In genomic region chr5:18533137-18533536, GRCh38 we compare ENCODE assay signal across 17 cellular contexts.
DNase-seq lines count a peak whose midpoint lies in the region; ATAC-seq and TF ChIP-seq lines count a peak whose summit lies in the region.
"Had no signal": no experiment of that assay in that cellular context is flagged by ENCODE, and none has a peak within 500 bp of the region (broad histone marks: within the 10 kb centered on the region; RNA-seq: fewer than 3 reads in every experiment).

No MANE protein-coding gene starts in this region.

- H3K27me3 ChIP-seq in GM23338 (ENCODE audit: insufficient read depth), result no peaks in the 10 kb centered on the region
- no peaks in the 10 kb centered on the region for H3K27me3 ChIP-seq in CD4-positive, alpha-beta T cell (ENCODE audit: control insufficient read depth, insufficient read depth, low read length)
- H3K27me3 ChIP-seq: BLaER1 treated with 17β-estradiol and CSF1 and Interleukin-3, amounts not matched to agents 10 nM and 100 nM had no signal

- no peaks in the 10 kb centered on the region for H3K9me3 ChIP-seq in CD4-positive, alpha-beta T cell (ENCODE audit: control insufficient read depth, low read length)
- H3K9me3 ChIP-seq: BLaER1 treated with 17β-estradiol and CSF1 and Interleukin-3, amounts not matched to agents 10 nM and 100 nM had no signal

- POLR2A ChIA-PET in CD4-positive, alpha-beta T cell (lab: Charles Lee), result no interaction called here

- no peak overlapping the region for H3K4me3 Mint-ChIP-seq in stimulated activated naive CD8-positive, alpha-beta T cell treated with anti-CD3 and anti-CD28 coated beads, Interleukin-15, amount 100 ng/mL, for 72 hours
- H3K4me3 Mint-ChIP-seq in chondrocyte (ENCODE audit: unreplicated experiment) (no peak overlapping the region), GM23338 (no peak overlapping the region)
- no peak overlapping the region for H3K4me3 Mint-ChIP-seq in stimulated activated effector memory CD8-positive, alpha-beta T cell treated with anti-CD3 and anti-CD28 coated beads, Interleukin-12 subunit alpha, Interleukin-12 subunit beta, amount 100 ng/mL, for 72 hours
- H3K4me3 Mint-ChIP-seq in CD4-positive, alpha-beta T cell, result no peak overlapping the region
- H3K4me3 Mint-ChIP-seq: B cell; CD8-positive, alpha-beta memory T cell had no signal

- intact Hi-C loops in CD4-positive, alpha-beta T cell (cut with DNase I, micrococcal nuclease), result no loop called here

- no peak overlapping the region for H3K27ac ChIP-seq in GM23338 (ENCODE audit: low read depth)
- no peak overlapping the region for H3K27ac ChIP-seq in CD4-positive, alpha-beta T cell (ENCODE audit: low read depth, low read length)
- H3K27ac ChIP-seq: BLaER1 treated with 17β-estradiol and CSF1 and Interleukin-3, amounts not matched to agents 10 nM and 100 nM had no signal

- no peaks in the 10 kb centered on the region for H3K4me1 Mint-ChIP-seq in stimulated activated naive CD8-positive, alpha-beta T cell treated with anti-CD3 and anti-CD28 coated beads, Interleukin-15, amount 100 ng/mL, for 72 hours
- no peaks in the 10 kb centered on the region for H3K4me1 Mint-ChIP-seq in chondrocyte (ENCODE audit: low read depth)
- no peaks in the 10 kb centered on the region for H3K4me1 Mint-ChIP-seq in stimulated activated effector memory CD8-positive, alpha-beta T cell treated with anti-CD3 and anti-CD28 coated beads, Interleukin-12 subunit alpha, Interleukin-12 subunit beta, amount 100 ng/mL, for 72 hours
- peaks cover 15% of the 10 kb centered on the region; the same call in 2 of the 3 replicates for H3K4me1 Mint-ChIP-seq in GM23338
- H3K4me1 Mint-ChIP-seq in CD4-positive, alpha-beta T cell (ENCODE audit: low read depth), result no peaks in the 10 kb centered on the region
- H3K4me1 Mint-ChIP-seq: B cell; CD8-positive, alpha-beta memory T cell had no signal

- no peaks in the 10 kb centered on the region for H4K20me1 ChIP-seq in GM23338 (replicated peaks; ENCODE audit: insufficient read depth)
- H4K20me1 ChIP-seq: BLaER1 treated with 17β-estradiol and CSF1 and Interleukin-3, amounts not matched to agents 10 nM and 100 nM had no signal

- H3K4me3 ChIP-seq in GM23338, result no peak overlapping the region
- H3K4me3 ChIP-seq: BLaER1 treated with 17β-estradiol and CSF1 and Interleukin-3, amounts not matched to agents 10 nM and 100 nM; GM12878 had no signal

- H3K79me2 ChIP-seq in GM23338 (replicated peaks; ENCODE audit: insufficient read depth), result no peaks in the 10 kb centered on the region

- peaks cover 8 to 11% of the 10 kb centered on the region in 2 donors for H3K9me3 Mint-ChIP-seq in stimulated activated naive CD8-positive, alpha-beta T cell treated with anti-CD3 and anti-CD28 coated beads, Interleukin-15, amount 100 ng/mL, for 72 hours
- H3K9me3 Mint-ChIP-seq in chondrocyte (ENCODE audit: low read depth) (peaks cover 3% of the 10 kb centered on the region), GM23338 (peaks cover 16% of the 10 kb centered on the region; the same call in 2 of the 3 replicates)
- H3K9me3 Mint-ChIP-seq in stimulated activated effector memory CD8-positive, alpha-beta T cell treated with anti-CD3 and anti-CD28 coated beads, Interleukin-12 subunit alpha, Interleukin-12 subunit beta, amount 100 ng/mL, for 72 hours, result peaks cover 10% of the 10 kb centered on the region
- peaks cover 5% of the 10 kb centered on the region for H3K9me3 Mint-ChIP-seq in CD4-positive, alpha-beta T cell

- no peaks in the 10 kb centered on the region for H3K36me3 ChIP-seq in GM23338 (ENCODE audit: insufficient read depth)
- H3K36me3 ChIP-seq: BLaER1 treated with 17β-estradiol and CSF1 and Interleukin-3, amounts not matched to agents 10 nM and 100 nM had no signal

- no peaks in the 10 kb centered on the region for H3F3A ChIP-seq in GM23338 (replicated peaks; ENCODE audit: low read depth)

- CTCF ChIA-PET in CD4-positive, alpha-beta T cell (lab: Charles Lee), result no interaction called here

- H3K36me3 Mint-ChIP-seq in chondrocyte (ENCODE audit: low read depth) (no peaks in the 10 kb centered on the region), GM23338 (ENCODE audit: low read depth) (peaks cover 16% of the 10 kb centered on the region)
- H3K36me3 Mint-ChIP-seq in stimulated activated effector memory CD8-positive, alpha-beta T cell treated with anti-CD3 and anti-CD28 coated beads, Interleukin-12 subunit alpha, Interleukin-12 subunit beta, amount 100 ng/mL, for 72 hours, result no peaks in the 10 kb centered on the region
- no peaks in the 10 kb centered on the region for H3K36me3 Mint-ChIP-seq in CD4-positive, alpha-beta T cell (ENCODE audit: low read depth)
- H3K36me3 Mint-ChIP-seq: CD8-positive, alpha-beta memory T cell had no signal

- ATAC-seq in stimulated activated naive CD8-positive, alpha-beta T cell treated with anti-CD3 and anti-CD28 coated beads, Interleukin-15, amount 100 ng/mL, for 72 hours, result peak; percentile 12
- no peak for ATAC-seq in stimulated activated naive CD8-positive, alpha-beta T cell treated with anti-CD3 and anti-CD28 coated beads, Interleukin-15, Interleukin-2, amounts not matched to agents 100 U/mL and 50 U/mL, for 24 hours
- peak; percentile 50 for ATAC-seq in stimulated activated effector memory CD8-positive, alpha-beta T cell treated with anti-CD3 and anti-CD28 coated beads, Interleukin-12 subunit alpha, Interleukin-12 subunit beta, amount 100 ng/mL, for 72 hours
- ATAC-seq in HG03095 (IDR thresholded peaks at IDR 0.05; ENCODE audit: unreplicated experiment), result no peak
- no peak for ATAC-seq in GM23338
- ATAC-seq in CD4-positive, alpha-beta T cell (ENCODE audit: poor library complexity), result no peak
- ATAC-seq: GM12878 had no signal

- H3K27ac Mint-ChIP-seq in stimulated activated naive CD8-positive, alpha-beta T cell treated with anti-CD3 and anti-CD28 coated beads, Interleukin-15, amount 100 ng/mL, for 72 hours, result peak overlapping the region in 1 of 2 donors; percentile 69
- H3K27ac Mint-ChIP-seq in chondrocyte (ENCODE audit: unreplicated experiment) (no peak overlapping the region), GM23338 (no peak overlapping the region)
- no peak overlapping the region for H3K27ac Mint-ChIP-seq in stimulated activated effector memory CD8-positive, alpha-beta T cell treated with anti-CD3 and anti-CD28 coated beads, Interleukin-12 subunit alpha, Interleukin-12 subunit beta, amount 100 ng/mL, for 72 hours
- H3K27ac Mint-ChIP-seq in CD4-positive, alpha-beta T cell, result no peak overlapping the region
- H3K27ac Mint-ChIP-seq: B cell had no signal

- DNase-seq in stimulated activated naive CD8-positive, alpha-beta T cell treated with anti-CD3 and anti-CD28 coated beads, Interleukin-15, amount 100 ng/mL, for 72 hours, result no peak
- no peak for DNase-seq in stimulated activated naive CD8-positive, alpha-beta T cell treated with anti-CD3 and anti-CD28 coated beads, Interleukin-15, Interleukin-2, amounts not matched to agents 100 U/mL and 50 U/mL, for 24 hours
- peak; percentile 89 for DNase-seq in chondrocyte (ENCODE audit: low spot score)
- DNase-seq in stimulated activated effector memory CD8-positive, alpha-beta T cell treated with anti-CD3 and anti-CD28 coated beads, Interleukin-12 subunit alpha, Interleukin-12 subunit beta, amount 100 ng/mL, for 72 hours (ENCODE audit: low spot score in 2 of 2), result no peak
- DNase-seq in GM23338 (ENCODE audit: low spot score), result no peak
- no peak for DNase-seq in CD4-positive, alpha-beta T cell
- DNase-seq: CD8-positive, alpha-beta memory T cell; COR-L47; DMS 273 treated with DMSO at 0.1 percent for 48 hours; DMS53; DND-41; EL; HCEC 1CT had no signal

- H2AFZ ChIP-seq in GM23338, result no peak overlapping the region

- H3K27me3 Mint-ChIP-seq in stimulated activated naive CD8-positive, alpha-beta T cell treated with anti-CD3 and anti-CD28 coated beads, Interleukin-15, amount 100 ng/mL, for 72 hours, result no peaks in the 10 kb centered on the region
- peaks cover 5% of the 10 kb centered on the region for H3K27me3 Mint-ChIP-seq in chondrocyte (ENCODE audit: low read depth)
- no peaks in the 10 kb centered on the region for H3K27me3 Mint-ChIP-seq in GM23338 (ENCODE audit: insufficient read depth, low read depth, poor library complexity)
- no peaks in the 10 kb centered on the region for H3K27me3 Mint-ChIP-seq in CD4-positive, alpha-beta T cell
- H3K27me3 Mint-ChIP-seq: B cell; CD8-positive, alpha-beta memory T cell had no signal

- H3K9me2 ChIP-seq in GM23338 (ENCODE audit: insufficient read depth), result peaks cover 5% of the 10 kb centered on the region; the same call in 1 of the 2 replicates

- no peak overlapping the region for H3K4me2 ChIP-seq in GM23338
- H3K4me2 ChIP-seq: BLaER1 treated with 17β-estradiol and CSF1 and Interleukin-3, amounts not matched to agents 10 nM and 100 nM had no signal

- no peak for TF ChIP-seq CTCF in chondrocyte (IDR thresholded peaks at IDR 0.05)
- no peak for TF ChIP-seq CTCF in GM23338 (conservative IDR thresholded peaks at IDR 0.05; ENCODE audit: low read depth in 2 of 2)
- TF ChIP-seq CTCF in CD4-positive, alpha-beta T cell (IDR thresholded peaks at IDR 0.05), result no peak

- H3K4me1 ChIP-seq in GM23338 (ENCODE audit: insufficient read depth), result peaks cover 11% of the 10 kb centered on the region
- H3K4me1 ChIP-seq: BLaER1 treated with 17β-estradiol and CSF1 and Interleukin-3, amounts not matched to agents 10 nM and 100 nM had no signal

TF ChIP-seq in GM23338, 12 proteins besides CTCF, POLR2A, EP300 and RAD21 (continues in another document):
- no peak for TF ChIP-seq ZNF331 (CRISPR knock-in tag; IDR thresholded peaks at IDR 0.05; ENCODE audit: low read depth)
- no peak for TF ChIP-seq JUNB (IDR thresholded peaks at IDR 0.05; ENCODE audit: unreplicated experiment)
- no peak for TF ChIP-seq EZH2 (IDR thresholded peaks at IDR 0.05; ENCODE audit: low read depth, unreplicated experiment)
- TF ChIP-seq POLR2AphosphoS5 (IDR thresholded peaks at IDR 0.05; ENCODE audit: low read depth), result no peak
- no peak for TF ChIP-seq ETS1 (IDR thresholded peaks at IDR 0.05)
- no peak for TF ChIP-seq STAT1 (IDR thresholded peaks at IDR 0.05; ENCODE audit: unreplicated experiment)

Comparison
In these comparisons a context has a peak if more than half of its experiments do, and no peak if none do; other contexts are left out.
1. ATAC-seq: peak in stimulated activated naive CD8-positive, alpha-beta T cell treated with anti-CD3 and anti-CD28 coated beads, Interleukin-15, amount 100 ng/mL, for 72 hours (single experiment) and stimulated activated effector memory CD8-positive, alpha-beta T cell treated with anti-CD3 and anti-CD28 coated beads, Interleukin-12 subunit alpha, Interleukin-12 subunit beta, amount 100 ng/mL, for 72 hours (single experiment); none in stimulated activated naive CD8-positive, alpha-beta T cell treated with anti-CD3 and anti-CD28 coated beads, Interleukin-15, Interleukin-2, amounts not matched to agents 100 U/mL and 50 U/mL, for 24 hours (single experiment), HG03095 (single experiment), GM23338 (single experiment) and CD4-positive, alpha-beta T cell (single experiment).